1 cellular context compared by ENCODE assay signal in genomic region chr18:13611058-13611615, GRCh38.
TF ChIP-seq lines count a peak whose summit lies in the region.

No MANE protein-coding gene starts in this region.

TF ChIP-seq in H1, 55 proteins besides CTCF, POLR2A, EP300 and RAD21:
- TF ChIP-seq TCF12 (IDR thresholded peaks at IDR 0.05; ENCODE audit: low read depth, low read length) = no peak
- TF ChIP-seq FOSL1 (IDR thresholded peaks at IDR 0.05; ENCODE audit: insufficient read depth, low read depth, low read length) = no peak
- TF ChIP-seq CBX5 (IDR thresholded peaks at IDR 0.05; ENCODE audit: low read depth, low read length) = no peak
- peak; percentile 71; the same call in 1 of the 2 replicates for TF ChIP-seq CREB1 (IDR thresholded peaks at IDR 0.05)
- TF ChIP-seq SIN3A (conservative IDR thresholded peaks at IDR 0.05 in 1 of 2, IDR thresholded peaks at IDR 0.05 in 1 of 2; ENCODE audit: low read depth in 1 of 2, low read length in 2 of 2) = peak; percentile 48 to 67; a peak in 1 of 4 replicates
- no peak for TF ChIP-seq TAF7 (optimal IDR thresholded peaks at IDR 0.05; ENCODE audit: borderline replicate concordance, low read depth, low read length)
- TF ChIP-seq SRF (IDR thresholded peaks at IDR 0.05; ENCODE audit: low read depth, low read length) = no peak
- no peak for TF ChIP-seq POU5F1 (IDR thresholded peaks at IDR 0.05; ENCODE audit: low read depth, low read length)
- TF ChIP-seq MAFK (IDR thresholded peaks at IDR 0.05; ENCODE audit: low read depth, low read length) = no peak
